Comparison of ENCODE assay signal across 1 cellular context in the genomic region with DNA sequence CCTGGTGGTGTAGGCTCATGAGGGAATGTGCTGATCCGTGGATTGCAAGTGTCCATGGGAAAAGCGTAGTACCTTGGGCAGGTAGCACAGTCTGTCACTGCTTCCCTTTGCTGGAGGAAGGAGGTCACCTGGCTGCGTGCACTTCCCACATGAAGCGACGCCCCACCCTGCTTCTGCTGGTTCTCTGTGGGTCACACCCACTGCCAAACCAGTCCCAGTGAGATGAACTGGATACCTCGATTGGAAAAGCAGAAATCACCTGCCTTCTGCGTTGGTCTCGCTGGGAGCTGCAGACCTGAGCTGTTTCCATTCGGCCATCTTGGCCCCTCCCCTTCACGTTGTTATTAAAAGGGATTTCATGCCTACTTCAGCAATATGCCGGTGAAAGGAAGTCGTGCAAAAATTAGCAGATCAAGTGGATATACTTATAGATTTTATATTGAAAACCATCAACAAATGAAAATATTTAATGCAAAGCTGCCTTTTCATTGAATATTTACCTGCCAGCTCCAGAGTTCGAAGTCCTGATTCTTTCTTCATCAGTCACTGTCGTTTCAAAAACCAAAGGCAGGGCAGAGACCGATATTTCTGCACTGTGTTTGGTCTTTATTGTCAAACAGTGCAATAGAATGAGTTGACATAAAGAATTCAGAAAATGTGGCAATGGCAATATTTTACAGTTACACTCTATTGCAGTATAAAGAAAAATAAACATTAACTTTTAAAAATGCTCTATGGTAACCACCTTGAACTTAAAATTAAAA.
TF ChIP-seq lines count a peak whose summit lies in the region.

No MANE protein-coding gene starts in this region.

TF ChIP-seq in HepG2, 621 proteins besides CTCF, POLR2A, EP300 and RAD21 (continued from another document):
- TF ChIP-seq KDM5B (CRISPR knock-in tag; IDR thresholded peaks at IDR 0.05; ENCODE audit: borderline replicate concordance) (no peak), NR2C2 (CRISPR knock-in tag; IDR thresholded peaks at IDR 0.05; ENCODE audit: borderline replicate concordance) (no peak), ZNF205 (CRISPR knock-in tag; IDR thresholded peaks at IDR 0.05) (no peak), HCFC1 (IDR thresholded peaks at IDR 0.05; ENCODE audit: low read depth, low read length) (no peak), EHMT2 (IDR thresholded peaks at IDR 0.05; ENCODE audit: borderline replicate concordance, low read depth, low read length) (peak; percentile 56; the same call in 1 of the 2 replicates), ZNF546 (CRISPR knock-in tag; conservative IDR thresholded peaks at IDR 0.05) (no peak), IKZF4 (CRISPR knock-in tag; IDR thresholded peaks at IDR 0.05; ENCODE audit: borderline replicate concordance, low read depth, not compliant biosample characterization) (no peak), ZNF564 (CRISPR knock-in tag; IDR thresholded peaks at IDR 0.05) (no peak), FOXP1 (IDR thresholded peaks at IDR 0.05) (no peak), FOXP1 (CRISPR knock-in tag; IDR thresholded peaks at IDR 0.05) (0 out of 2 replicates have a peak, but pooled peaks have one; percentile 21), MED8 (CRISPR knock-in tag; IDR thresholded peaks at IDR 0.05; ENCODE audit: insufficient replicate concordance) (no peak), ZNF776 (CRISPR knock-in tag; IDR thresholded peaks at IDR 0.05) (no peak), ZNF234 (CRISPR knock-in tag; conservative IDR thresholded peaks at IDR 0.05) (no peak), RXRB (CRISPR knock-in tag; IDR thresholded peaks at IDR 0.05; ENCODE audit: borderline replicate concordance) (peak; percentile 12; the same call in 1 of the 2 replicates), TSC22D2 (CRISPR knock-in tag; IDR thresholded peaks at IDR 0.05; ENCODE audit: borderline replicate concordance) (no peak), ZNF549 (CRISPR knock-in tag; IDR thresholded peaks at IDR 0.05) (peak; percentile 94), PAWR (CRISPR knock-in tag; IDR thresholded peaks at IDR 0.05; ENCODE audit: borderline replicate concordance) (no peak), ZSCAN25 (CRISPR knock-in tag; IDR thresholded peaks at IDR 0.05) (no peak), SMAD1 (CRISPR knock-in tag; IDR thresholded peaks at IDR 0.05; ENCODE audit: borderline replicate concordance, low read depth) (no peak), JUNB (CRISPR knock-in tag; IDR thresholded peaks at IDR 0.05; ENCODE audit: borderline replicate concordance) (no peak), ZBTB7B (CRISPR knock-in tag; IDR thresholded peaks at IDR 0.05) (no peak), ZNF557 (CRISPR knock-in tag; IDR thresholded peaks at IDR 0.05) (no peak), SAP130 (CRISPR knock-in tag; IDR thresholded peaks at IDR 0.05; ENCODE audit: low read depth) (peak; percentile 25; the same call in 1 of the 2 replicates)
- TF ChIP-seq, protein P1, sequence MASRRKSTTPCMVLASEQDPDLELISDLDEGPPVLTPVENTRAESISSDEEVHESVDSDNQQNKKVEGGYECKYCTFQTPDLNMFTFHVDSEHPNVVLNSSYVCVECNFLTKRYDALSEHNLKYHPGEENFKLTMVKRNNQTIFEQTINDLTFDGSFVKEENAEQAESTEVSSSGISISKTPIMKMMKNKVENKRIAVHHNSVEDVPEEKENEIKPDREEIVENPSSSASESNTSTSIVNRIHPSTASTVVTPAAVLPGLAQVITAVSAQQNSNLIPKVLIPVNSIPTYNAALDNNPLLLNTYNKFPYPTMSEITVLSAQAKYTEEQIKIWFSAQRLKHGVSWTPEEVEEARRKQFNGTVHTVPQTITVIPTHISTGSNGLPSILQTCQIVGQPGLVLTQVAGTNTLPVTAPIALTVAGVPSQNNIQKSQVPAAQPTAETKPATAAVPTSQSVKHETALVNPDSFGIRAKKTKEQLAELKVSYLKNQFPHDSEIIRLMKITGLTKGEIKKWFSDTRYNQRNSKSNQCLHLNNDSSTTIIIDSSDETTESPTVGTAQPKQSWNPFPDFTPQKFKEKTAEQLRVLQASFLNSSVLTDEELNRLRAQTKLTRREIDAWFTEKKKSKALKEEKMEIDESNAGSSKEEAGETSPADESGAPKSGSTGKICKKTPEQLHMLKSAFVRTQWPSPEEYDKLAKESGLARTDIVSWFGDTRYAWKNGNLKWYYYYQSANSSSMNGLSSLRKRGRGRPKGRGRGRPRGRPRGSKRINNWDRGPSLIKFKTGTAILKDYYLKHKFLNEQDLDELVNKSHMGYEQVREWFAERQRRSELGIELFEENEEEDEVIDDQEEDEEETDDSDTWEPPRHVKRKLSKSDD (CRISPR knock-in tag; IDR thresholded peaks at IDR 0.05; ENCODE audit: low read depth), result no peak
- TF ChIP-seq, protein P2, sequence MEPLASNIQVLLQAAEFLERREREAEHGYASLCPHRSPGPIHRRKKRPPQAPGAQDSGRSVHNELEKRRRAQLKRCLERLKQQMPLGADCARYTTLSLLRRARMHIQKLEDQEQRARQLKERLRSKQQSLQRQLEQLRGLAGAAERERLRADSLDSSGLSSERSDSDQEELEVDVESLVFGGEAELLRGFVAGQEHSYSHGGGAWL (CRISPR knock-in tag; IDR thresholded peaks at IDR 0.05), result no peak
